In genomic region chr15:31499236-31499952, GRCh38 we compare ENCODE assay signal across 18 cellular contexts.
DNase-seq lines count a peak whose midpoint lies in the region; ATAC-seq and TF ChIP-seq lines count a peak whose summit lies in the region.
"Had no signal": no experiment of that assay in that cellular context is flagged by ENCODE, and none has a peak within 500 bp of the region (broad histone marks: within the 10 kb centered on the region; RNA-seq: fewer than 3 reads in every experiment).

No MANE protein-coding gene starts in this region.

- DNase-seq in left ventricle myocardium inferior (no peak), heart right ventricle (no peak), mucosa of gallbladder (ENCODE audit: low spot score) (peak; percentile 6), trophoblast cell (no peak), AG08395 (ENCODE audit: low spot score) (no peak)
- no peak for DNase-seq in activated T-cell treated with anti-CD3 and anti-CD28 coated beads, Interleukin-2, amount 50 U/mL, for 1 hour
- DNase-seq: COR-L47, DMS153, EL, KG1, NCI-H146, NCI-H2081, NCI-H510A, NCI-H82 had no signal

- peak overlapping the region; percentile 71 for H3K27ac ChIP-seq in left ventricle myocardium inferior (replicated peaks)
- peak overlapping the region in 4 of 10 donors; percentile 15 to 59 (median 40) for H3K27ac ChIP-seq in heart right ventricle
- peak overlapping the region; percentile 23 for H3K27ac ChIP-seq in cingulate gyrus (ENCODE audit: low read depth, low read length)
- no peak overlapping the region for H3K27ac ChIP-seq in trophoblast cell (ENCODE audit: low read depth, low read length)
- H3K27ac ChIP-seq: A549 had no signal

- ATAC-seq in heart right ventricle: no peak
- ATAC-seq: HepG2, Panc1 had no signal

- H4K12ac ChIP-seq in trophoblast cell (ENCODE audit: low read depth, low read length): no peak overlapping the region

- H3K79me2 ChIP-seq in trophoblast cell (ENCODE audit: control insufficient read depth, insufficient read depth, low read length, poor library complexity): no peaks in the 10 kb centered on the region

- WGBS in heart right ventricle, 2 donors: 84% methylated on average over 13 of the region's 13 CpGs
- no CpG with 5 or more reads among the region's 13 CpGs for WGBS in trophoblast cell (ENCODE audit: extremely low coverage, insufficient coverage, insufficient read length)

- no peak overlapping the region for H3K18ac ChIP-seq in trophoblast cell (ENCODE audit: low read length)

- no peak overlapping the region for H3K4me2 ChIP-seq in trophoblast cell (ENCODE audit: low read length)
- H3K4me2 ChIP-seq: A549 had no signal

- H2AK5ac ChIP-seq in trophoblast cell (ENCODE audit: low read length): no peak overlapping the region

- no peaks in the 10 kb centered on the region for H3K9me3 ChIP-seq in left ventricle myocardium inferior (replicated peaks)
- no peaks in the 10 kb centered on the region for H3K9me3 ChIP-seq in heart right ventricle
- H3K9me3 ChIP-seq in trophoblast cell (ENCODE audit: insufficient read depth, low read depth, low read length): no peaks in the 10 kb centered on the region
- H3K9me3 ChIP-seq: A549 had no signal

- H3K23ac ChIP-seq in trophoblast cell (ENCODE audit: low read length): no peak overlapping the region

- intact Hi-C loops in left ventricle myocardium inferior (cut with micrococcal nuclease) (no loop called here), heart right ventricle (cut with DNase I) (loop anchor here in 3 of 10 donors (10.0 kb wide), 2 partner anchors 55 to 835 kb away; no protein-coding TSS in a partner anchor)

- H3K4me3 ChIP-seq in left ventricle myocardium inferior (no peak overlapping the region), heart right ventricle (no peak overlapping the region), trophoblast cell (ENCODE audit: low read depth, low read length) (no peak overlapping the region)
- H3K4me3 ChIP-seq: A549 had no signal

- TF ChIP-seq CTCF in left ventricle myocardium inferior (IDR thresholded peaks at IDR 0.05; ENCODE audit: borderline replicate concordance): no peak
- no peak for TF ChIP-seq CTCF in heart right ventricle (IDR thresholded peaks at IDR 0.05)

- no peaks in the 10 kb centered on the region for H3K27me3 ChIP-seq in left ventricle myocardium inferior (ENCODE audit: low read depth)
- no peaks in the 10 kb centered on the region for H3K27me3 ChIP-seq in heart right ventricle
- H3K27me3 ChIP-seq in trophoblast cell (ENCODE audit: insufficient read depth, low read length): no peaks in the 10 kb centered on the region

- H3K36me3 ChIP-seq in left ventricle myocardium inferior (no peaks in the 10 kb centered on the region), heart right ventricle (no peaks in the 10 kb centered on the region), trophoblast cell (ENCODE audit: control insufficient read depth in 1 of 2, insufficient read depth in 2 of 2, low read length in 2 of 2) (no peaks in the 10 kb centered on the region)

- no peak overlapping the region for H3K14ac ChIP-seq in trophoblast cell (ENCODE audit: low read length)

- no peak overlapping the region for H3K4ac ChIP-seq in trophoblast cell (ENCODE audit: low read depth, low read length)

- H2BK120ac ChIP-seq in trophoblast cell (ENCODE audit: insufficient read depth, low read length, poor library complexity): no peak overlapping the region

- no peak overlapping the region for H4K8ac ChIP-seq in trophoblast cell (ENCODE audit: low read depth, low read length)

- no peak overlapping the region for H2BK12ac ChIP-seq in trophoblast cell (ENCODE audit: low read length)

- peaks cover 21% of the 10 kb centered on the region for H3K4me1 ChIP-seq in left ventricle myocardium inferior
- peaks cover 0 to 20% (median 15%) of the 10 kb centered on the region in 9 donors for H3K4me1 ChIP-seq in heart right ventricle
- H3K4me1 ChIP-seq in trophoblast cell (ENCODE audit: control insufficient read depth in 1 of 2, insufficient read depth in 2 of 2, low read length in 2 of 2): peaks cover 8 to 9% of the 10 kb centered on the region in 2 experiments
- H3K4me1 ChIP-seq: A549 had no signal

- no peaks in the 10 kb centered on the region for H3K79me1 ChIP-seq in trophoblast cell (ENCODE audit: low read length)

- no peak overlapping the region for H2AFZ ChIP-seq in trophoblast cell (ENCODE audit: insufficient read depth, low read length, poor library complexity)

- no peak overlapping the region for H4K91ac ChIP-seq in trophoblast cell (ENCODE audit: low read depth, low read length)

- no peak overlapping the region for H2BK5ac ChIP-seq in trophoblast cell (ENCODE audit: low read depth, low read length, poor library complexity)

- H3K9ac ChIP-seq in trophoblast cell (ENCODE audit: low read length): no peak overlapping the region
